Comparison of ENCODE assay signal across 26 cellular contexts in genomic region chr20:20216941-20217340, GRCh38.
DNase-seq lines count a peak whose midpoint lies in the region; ATAC-seq and TF ChIP-seq lines count a peak whose summit lies in the region.
"Had no signal": no experiment of that assay in that cellular context is flagged by ENCODE, and none has a peak within 500 bp of the region (broad histone marks: within the 10 kb centered on the region; RNA-seq: fewer than 3 reads in every experiment).

No MANE protein-coding gene starts in this region.

- H3K36me3 ChIP-seq in heart left ventricle: no peaks in the 10 kb centered on the region
- no peaks in the 10 kb centered on the region for H3K36me3 ChIP-seq in gastrocnemius medialis
- H3K36me3 ChIP-seq: neutrophil, tibial artery had no signal

- no peak for TF ChIP-seq CTCF in heart left ventricle (IDR thresholded peaks at IDR 0.05)
- TF ChIP-seq CTCF in glutamatergic neuron (IDR thresholded peaks at IDR 0.05; ENCODE audit: partially characterized antibody, unreplicated experiment): no peak
- TF ChIP-seq CTCF in gastrocnemius medialis (IDR thresholded peaks at IDR 0.05 in 4 of 5, conservative IDR thresholded peaks at IDR 0.05 in 1 of 5): no peak

- H3K27ac ChIP-seq in heart left ventricle: peak overlapping the region in 11 of 12 donors; percentile 19 to 90 (median 75)
- peak overlapping the region in 3 of 4 donors; percentile 78 to 84 (median 83) for H3K27ac ChIP-seq in gastrocnemius medialis
- H3K27ac ChIP-seq: neutrophil, tibial artery had no signal

- DNase-seq in heart left ventricle (no peak), cardiac septum (ENCODE audit: low spot score) (no peak), NCI-H69 (lab: John Stamatoyannopoulos, UW) (peak; percentile 70), glutamatergic neuron (no peak), gastrocnemius medialis (no peak), putamen (ENCODE audit: low spot score) (no peak)
- no peak for DNase-seq in stimulated activated CD4-positive, alpha-beta T cell treated with anti-CD3 and anti-CD28 coated beads, Interleukin-2, amount 100 ng/mL, for 24 hours
- DNase-seq: activated CD4-positive, alpha-beta memory T cell treated with anti-CD3 and anti-CD28 coated beads, Interleukin-2, amount 10 ng/mL, durations not matched to agents 7 days and 5 days; activated CD4-positive, CD25-positive, alpha-beta regulatory T cell treated with anti-CD3 and anti-CD28 coated beads, Interleukin-2, amount 50 U/mL, for 72 hours; activated CD8-positive, alpha-beta memory T cell treated with anti-CD3 and anti-CD28 coated beads, Interleukin-2, amount 50 U/mL, for 48 hours; activated naive CD4-positive, alpha-beta T cell treated with Interleukin-2 at 50 U/mL for 16 hours; cerebellar nuclear complex; dermis blood vessel endothelial cell; DMS79 treated with DMSO at 0.1 percent for 48 hours; GF-D8; Kasumi-1; left colon; NCI-H1436 treated with DMSO at 0.1 percent for 48 hours; PC-3; stimulated activated CD4-positive, alpha-beta T cell treated with anti-CD3 and anti-CD28 coated beads, Interleukin-4, amount 100 ng/mL, for 4 hours; T-helper 17 cell; tibial artery had no signal

- TF ChIP-seq POLR2A in heart left ventricle (IDR thresholded peaks at IDR 0.05) (no peak), gastrocnemius medialis (IDR thresholded peaks at IDR 0.05) (no peak)

- H3K27me3 Mint-ChIP-seq in glutamatergic neuron (ENCODE audit: unreplicated experiment): peaks cover 6% of the 10 kb centered on the region

- peaks cover 12% of the 10 kb centered on the region for H3K36me3 Mint-ChIP-seq in glutamatergic neuron (ENCODE audit: unreplicated experiment)

- no peak overlapping the region for H3K4me3 ChIP-seq in heart left ventricle
- no peak overlapping the region for H3K4me3 ChIP-seq in gastrocnemius medialis
- H3K4me3 ChIP-seq: tibial artery had no signal

- H3K9me3 Mint-ChIP-seq in glutamatergic neuron (ENCODE audit: unreplicated experiment): peaks cover 7% of the 10 kb centered on the region
- H3K9me3 Mint-ChIP-seq: activated CD4-positive, alpha-beta memory T cell treated with anti-CD3 and anti-CD28 coated beads, Interleukin-2, amount 10 ng/mL, durations not matched to agents 7 days and 5 days; activated T-helper 1 cell treated with anti-CD3 and anti-CD28 coated beads, Interleukin-12 subunit alpha, Interleukin-12 subunit beta, Interleukin-2, Interleukin-4 antibody, amounts not matched to agents 30 ng/mL and 10 ng/mL and 1 ng/mL, durations not matched to agents 14 hours and 24 hours and 36 hours had no signal

- ATAC-seq in heart left ventricle (no peak), gastrocnemius medialis (no peak)
- ATAC-seq: HCT116, left colon, PC-3, T-helper 17 cell had no signal

- H3K27ac Mint-ChIP-seq in glutamatergic neuron (ENCODE audit: unreplicated experiment): peak overlapping the region; percentile 88
- H3K27ac Mint-ChIP-seq: activated CD4-positive, alpha-beta memory T cell treated with anti-CD3 and anti-CD28 coated beads, Interleukin-2, amount 10 ng/mL, durations not matched to agents 7 days and 5 days; activated T-helper 1 cell treated with anti-CD3 and anti-CD28 coated beads, Interleukin-12 subunit alpha, Interleukin-12 subunit beta, Interleukin-2, Interleukin-4 antibody, amounts not matched to agents 30 ng/mL and 10 ng/mL and 1 ng/mL, durations not matched to agents 14 hours and 24 hours and 36 hours; memory B cell; T-helper 17 cell had no signal

- peaks cover 0 to 38% (median 11%) of the 10 kb centered on the region in 12 donors for H3K4me1 ChIP-seq in heart left ventricle
- H3K4me1 ChIP-seq in gastrocnemius medialis: peaks cover 40 to 48% of the 10 kb centered on the region in 2 donors
- H3K4me1 ChIP-seq: tibial artery had no signal

- H3K4me1 Mint-ChIP-seq in glutamatergic neuron (ENCODE audit: low read depth, unreplicated experiment): peaks cover 55% of the 10 kb centered on the region
- H3K4me1 Mint-ChIP-seq: activated CD4-positive, alpha-beta memory T cell treated with anti-CD3 and anti-CD28 coated beads, Interleukin-2, amount 10 ng/mL, durations not matched to agents 7 days and 5 days; memory B cell; T-helper 17 cell had no signal

- in situ Hi-C loops in gastrocnemius medialis (cut with MboI; ENCODE audit: low sequenced_read_pairs in 4 of 4): loop anchor here in 1 of 4 donors (10.0 kb wide), 1 partner anchor 132 kb away; no protein-coding TSS in a partner anchor

- WGBS in heart left ventricle, 4 donors: 39 to 50% (median 47%) methylated on average over 2 of the region's 2 CpGs

- peak overlapping the region; percentile 64 for H3K4me3 Mint-ChIP-seq in glutamatergic neuron (ENCODE audit: unreplicated experiment)
- H3K4me3 Mint-ChIP-seq: activated CD4-positive, alpha-beta memory T cell treated with anti-CD3 and anti-CD28 coated beads, Interleukin-2, amount 10 ng/mL, durations not matched to agents 7 days and 5 days; activated T-helper 1 cell treated with anti-CD3 and anti-CD28 coated beads, Interleukin-12 subunit alpha, Interleukin-12 subunit beta, Interleukin-2, Interleukin-4 antibody, amounts not matched to agents 30 ng/mL and 10 ng/mL and 1 ng/mL, durations not matched to agents 14 hours and 24 hours and 36 hours; memory B cell; T-helper 17 cell had no signal

- H3K27me3 ChIP-seq in heart left ventricle (peaks cover 0 to 6% (median 0%) of the 10 kb centered on the region in 9 donors), gastrocnemius medialis (no peaks in the 10 kb centered on the region)

- peaks cover 0 to 14% (median 0%) of the 10 kb centered on the region in 12 donors for H3K9me3 ChIP-seq in heart left ventricle
- no peaks in the 10 kb centered on the region for H3K9me3 ChIP-seq in gastrocnemius medialis
- H3K9me3 ChIP-seq: neutrophil, tibial artery had no signal

- intact Hi-C loops in heart left ventricle (cut with DNase I): loop anchor here in 3 of 10 donors (1.0 to 5.0 kb wide), 2 partner anchors 130 to 131 kb away; no protein-coding TSS in a partner anchor
- intact Hi-C loops in cardiac septum (cut with DNase I): no loop called here
- intact Hi-C loops in gastrocnemius medialis (cut with DNase I; ENCODE audit: low total_unique reads): loop anchor here (10.0 kb wide), 1 partner anchor 488 kb away; no protein-coding TSS in a partner anchor
